In genomic region chr1:9687120-9687875, GRCh38 we compare ENCODE assay signal across 8 cellular contexts. TPM values are rescaled to one million over a fixed set of nuclear protein-coding genes. Genes with fewer than 3 reads are reported as not detected.
DNase-seq lines count a peak whose midpoint lies in the region; ATAC-seq and TF ChIP-seq lines count a peak whose summit lies in the region.

No MANE protein-coding gene starts in this region.

- ATAC-seq in GM18861 (IDR thresholded peaks at IDR 0.05; ENCODE audit: unreplicated experiment), result no peak

- H3K27me3 ChIP-seq in ascending aorta, result no peaks in the 10 kb centered on the region

- intact Hi-C loops in ascending aorta (cut with DNase I), result loop anchor here (5.0 kb wide), 1 partner anchor 60 kb away; no protein-coding TSS in a partner anchor

- DNase-seq in NCI-H1694 treated with DMSO at 0.1 percent for 48 hours (lab: John Stamatoyannopoulos, UW) (peak; percentile 5), NCI-H1694 (lab: John Stamatoyannopoulos, UW) (no peak), HuH-7 (ENCODE audit: low spot score) (peak; percentile 82), T-helper 2 cell (peak; percentile 33 to 63 (median 53)), ascending aorta (ENCODE audit: low spot score in 2 of 2) (peak; percentile 35 to 80)
- peak; percentile 42 to 61 for DNase-seq in stimulated activated CD4-positive, alpha-beta T cell treated with anti-CD3 and anti-CD28 coated beads, Interleukin-15, amount 100 ng/mL, for 1 hour (ENCODE audit: low read depth in 1 of 2, low spot score in 1 of 2)

- peaks cover 7 to 15% of the 10 kb centered on the region in 2 donors for H3K4me1 ChIP-seq in ascending aorta

- H3K4me3 ChIP-seq in ascending aorta (peak overlapping the region; percentile 54 to 97), iPS-18c (ENCODE audit: insufficient read depth, low read depth, low read length) (peak overlapping the region; percentile 81)

- H3K9me3 ChIP-seq in ascending aorta, result no peaks in the 10 kb centered on the region
- H3K9me3 ChIP-seq in iPS-18c (ENCODE audit: control insufficient read depth, insufficient read depth, low read length), result no peaks in the 10 kb centered on the region

- peak overlapping the region; percentile 51 to 62 for H3K27ac ChIP-seq in ascending aorta

- peak in 1 of 3 experiments; percentile 13 for TF ChIP-seq CTCF in ascending aorta (IDR thresholded peaks at IDR 0.05)

- H3K36me3 ChIP-seq in ascending aorta, result no peaks in the 10 kb centered on the region

RNA-seq across cellular contexts. Expression of gene PIK3CD, which starts 35.8 kb away (rescaled TPM):
- total RNA-seq in ascending aorta, result 19.7 TPM
